ENCODE assay signal across 12 cellular contexts in the genomic region with DNA sequence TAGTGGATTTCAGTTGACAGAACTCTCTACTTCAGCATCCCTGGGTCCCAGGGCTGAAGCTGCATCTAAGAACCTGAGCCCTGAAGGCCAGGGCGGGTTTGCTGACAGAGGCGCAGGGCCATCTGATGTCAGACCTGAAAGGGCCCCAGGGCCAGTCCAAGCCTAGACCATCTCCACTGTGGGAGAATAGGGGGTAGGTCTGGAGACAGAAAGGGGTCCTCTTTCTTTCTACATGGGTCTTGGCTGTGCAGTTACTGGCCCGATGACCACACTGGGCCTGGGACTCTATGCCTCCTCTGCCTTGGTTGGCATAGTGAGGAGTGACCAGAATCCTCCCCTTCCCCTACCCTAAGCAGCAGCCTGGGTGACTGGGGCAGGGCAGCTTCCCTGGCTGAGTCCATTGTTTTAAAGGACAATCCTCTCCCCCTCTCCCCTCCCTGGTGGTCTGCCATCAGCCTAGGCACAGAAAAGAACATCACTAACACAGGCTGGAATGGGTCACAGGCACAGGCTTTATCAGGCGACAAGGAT. TPM values are rescaled to one million over a fixed set of nuclear protein-coding genes. Genes with fewer than 3 reads are reported as not detected.
DNase-seq lines count a peak whose midpoint lies in the region; ATAC-seq and TF ChIP-seq lines count a peak whose summit lies in the region.
"Had no signal": no experiment of that assay in that cellular context is flagged by ENCODE, and none has a peak within 500 bp of the region (broad histone marks: within the 10 kb centered on the region; RNA-seq: fewer than 3 reads in every experiment).

No MANE protein-coding gene starts in this region.

- peak overlapping the region; percentile 15 for H3K18ac ChIP-seq in neuronal stem cell (ENCODE audit: low read length)

- no peak overlapping the region for H3K9ac ChIP-seq in neuronal stem cell (ENCODE audit: low read depth, low read length, poor library complexity)

- TF ChIP-seq POLR2A in heart left ventricle (IDR thresholded peaks at IDR 0.05) = no peak
- TF ChIP-seq POLR2A in thyroid gland (IDR thresholded peaks at IDR 0.05) = no peak

- no peak overlapping the region for H4K91ac ChIP-seq in neuronal stem cell (ENCODE audit: low read depth, low read length, poor library complexity)

- H3K4me1 Mint-ChIP-seq in activated CD4-positive, alpha-beta T cell treated with anti-CD3 and anti-CD28 coated beads, Interleukin-2, amount 10 ng/mL, durations not matched to agents 7 days and 5 days = no peaks in the 10 kb centered on the region
- H3K4me1 Mint-ChIP-seq: activated naive CD8-positive, alpha-beta T cell treated with anti-CD3 and anti-CD28 coated beads for 36 hours; CD4-positive, alpha-beta memory T cell had no signal

- no peak for ATAC-seq in heart left ventricle

- CTCF ChIA-PET in activated CD4-positive, alpha-beta T cell treated with anti-CD3 and anti-CD28 coated beads, Interleukin-2, amount 10 ng/mL, durations not matched to agents 7 days and 5 days (lab: Charles Lee) = no interaction called here

- no peaks in the 10 kb centered on the region for H3K9me3 Mint-ChIP-seq in activated CD4-positive, alpha-beta T cell treated with anti-CD3 and anti-CD28 coated beads, Interleukin-2, amount 10 ng/mL, durations not matched to agents 7 days and 5 days
- H3K9me3 Mint-ChIP-seq: activated naive CD8-positive, alpha-beta T cell treated with anti-CD3 and anti-CD28 coated beads for 36 hours; CD4-positive, alpha-beta memory T cell had no signal

- H3K4ac ChIP-seq in neuronal stem cell (ENCODE audit: low read length) = no peak overlapping the region

- DNase-seq in ascending aorta (ENCODE audit: low spot score in 2 of 2) (peak; percentile 7 to 62), heart left ventricle (peak in 2 of 5 donors; percentile 26 to 52), neuronal stem cell (ENCODE audit: low spot score) (no peak), thyroid gland (peak in 1 of 2 donors; percentile 2), NCI-H1694 (lab: John Stamatoyannopoulos, UW) (no peak), midbrain (lab: John Stamatoyannopoulos, UW) (no peak), HT-29 (ENCODE audit: low spot score) (no peak)
- DNase-seq in activated CD4-positive, alpha-beta T cell treated with anti-CD3 and anti-CD28 coated beads, Interleukin-2, amount 10 ng/mL, durations not matched to agents 7 days and 5 days = no peak
- DNase-seq: activated naive CD8-positive, alpha-beta T cell treated with anti-CD3 and anti-CD28 coated beads for 36 hours; CD4-positive, alpha-beta memory T cell; stimulated activated CD4-positive, alpha-beta T cell treated with anti-CD3 and anti-CD28 coated beads, Interleukin-15, amount 100 ng/mL, for 24 hours had no signal

- peak overlapping the region; percentile 97 to 98 for H3K27ac ChIP-seq in ascending aorta
- H3K27ac ChIP-seq in heart left ventricle = peak overlapping the region; percentile 86 to 99 (median 95)
- no peak overlapping the region for H3K27ac ChIP-seq in neuronal stem cell (replicated peaks; ENCODE audit: low read length)
- peak overlapping the region; percentile 95 to 100 (median 99) for H3K27ac ChIP-seq in thyroid gland
- H3K27ac ChIP-seq: HL-60 had no signal

- H3K4me2 ChIP-seq in neuronal stem cell (ENCODE audit: insufficient read depth, low read length, poor library complexity, severe bottlenecking) = no peak overlapping the region

- peak overlapping the region; percentile 5 for H2AK5ac ChIP-seq in neuronal stem cell (ENCODE audit: low read depth, low read length)

- intact Hi-C loops in ascending aorta (cut with DNase I) = no loop called here
- intact Hi-C loops in heart left ventricle (cut with DNase I) = loop anchor here in 8 of 10 donors (2.0 to 10.0 kb wide), 5 partner anchors 18 to 169 kb away; partner anchors contain the start of gene RHOB (in 7 of the 8)
- intact Hi-C loops in thyroid gland (cut with DNase I) = no loop called here

- H4K8ac ChIP-seq in neuronal stem cell (ENCODE audit: low read depth, low read length) = no peak overlapping the region

- H3K27me3 Mint-ChIP-seq in activated CD4-positive, alpha-beta T cell treated with anti-CD3 and anti-CD28 coated beads, Interleukin-2, amount 10 ng/mL, durations not matched to agents 7 days and 5 days = no peaks in the 10 kb centered on the region
- H3K27me3 Mint-ChIP-seq: activated naive CD8-positive, alpha-beta T cell treated with anti-CD3 and anti-CD28 coated beads for 36 hours; CD4-positive, alpha-beta memory T cell had no signal

- H3K4me3 Mint-ChIP-seq in activated CD4-positive, alpha-beta T cell treated with anti-CD3 and anti-CD28 coated beads, Interleukin-2, amount 10 ng/mL, durations not matched to agents 7 days and 5 days = no peak overlapping the region
- H3K4me3 Mint-ChIP-seq: activated naive CD8-positive, alpha-beta T cell treated with anti-CD3 and anti-CD28 coated beads for 36 hours; CD4-positive, alpha-beta memory T cell had no signal

- no peak overlapping the region for H2BK5ac ChIP-seq in neuronal stem cell (ENCODE audit: low read length)

- H3K4me3 ChIP-seq in ascending aorta = no peak overlapping the region
- no peak overlapping the region for H3K4me3 ChIP-seq in heart left ventricle
- no peak overlapping the region for H3K4me3 ChIP-seq in neuronal stem cell (ENCODE audit: low read length in 2 of 2)
- no peak overlapping the region for H3K4me3 ChIP-seq in thyroid gland (replicated peaks in 1 of 3)

- H3K4me1 ChIP-seq in ascending aorta (peaks cover 57 to 62% of the 10 kb centered on the region in 2 donors), heart left ventricle (peaks cover 52 to 100% (median 91%) of the 10 kb centered on the region in 12 donors), neuronal stem cell (ENCODE audit: control insufficient read depth in 2 of 2, insufficient read depth in 1 of 2, low read depth in 1 of 2, low read length in 2 of 2) (peaks cover 20 to 31% of the 10 kb centered on the region in 2 donors), thyroid gland (peaks cover 60 to 91% of the 10 kb centered on the region in 2 donors)

- H3K36me3 Mint-ChIP-seq in activated CD4-positive, alpha-beta T cell treated with anti-CD3 and anti-CD28 coated beads, Interleukin-2, amount 10 ng/mL, durations not matched to agents 7 days and 5 days (ENCODE audit: low read depth) = no peaks in the 10 kb centered on the region

- no peak overlapping the region for H3K23ac ChIP-seq in neuronal stem cell (ENCODE audit: low read depth, low read length, poor library complexity)

- H3K79me1 ChIP-seq in neuronal stem cell (ENCODE audit: low read depth, low read length) = no peaks in the 10 kb centered on the region

- H2BK120ac ChIP-seq in neuronal stem cell (ENCODE audit: low read depth, low read length) = no peak overlapping the region

- WGBS in heart left ventricle, 4 donors = 71 to 86% (median 81%) methylated on average over 4 of the region's 4 CpGs
- WGBS in neuronal stem cell (ENCODE audit: extremely low coverage in 2 of 2, insufficient read length in 2 of 2, insufficient replicate concordance in 1 of 2), 2 donors = no CpG with 5 or more reads among the region's 4 CpGs
- WGBS in thyroid gland, 2 donors = 88 to 93% methylated on average over 4 of the region's 4 CpGs

- H3K9me3 ChIP-seq in ascending aorta (no peaks in the 10 kb centered on the region), heart left ventricle (no peaks in the 10 kb centered on the region), neuronal stem cell (replicated peaks in 1 of 2; ENCODE audit: control insufficient read depth in 2 of 2, insufficient read depth in 1 of 2, low read depth in 1 of 2, low read length in 2 of 2) (no peaks in the 10 kb centered on the region), thyroid gland (no peaks in the 10 kb centered on the region)

- TF ChIP-seq CTCF in ascending aorta (IDR thresholded peaks at IDR 0.05) (no peak), heart left ventricle (IDR thresholded peaks at IDR 0.05) (no peak), thyroid gland (IDR thresholded peaks at IDR 0.05) (no peak)

- H2BK15ac ChIP-seq in neuronal stem cell (ENCODE audit: low read length) = no peak overlapping the region

- no peak overlapping the region for H3K27ac Mint-ChIP-seq in activated CD4-positive, alpha-beta T cell treated with anti-CD3 and anti-CD28 coated beads, Interleukin-2, amount 10 ng/mL, durations not matched to agents 7 days and 5 days
- H3K27ac Mint-ChIP-seq: activated naive CD8-positive, alpha-beta T cell treated with anti-CD3 and anti-CD28 coated beads for 36 hours; CD4-positive, alpha-beta memory T cell had no signal

- no peak overlapping the region for H2BK12ac ChIP-seq in neuronal stem cell (ENCODE audit: low read length)

- H3K27me3 ChIP-seq in ascending aorta (no peaks in the 10 kb centered on the region), heart left ventricle (no peaks in the 10 kb centered on the region), neuronal stem cell (ENCODE audit: control insufficient read depth in 3 of 3, insufficient read depth in 3 of 3, low read depth in 1 of 3, low read length in 3 of 3) (no peaks in the 10 kb centered on the region), thyroid gland (no peaks in the 10 kb centered on the region)

- POLR2A ChIA-PET in activated CD4-positive, alpha-beta T cell treated with anti-CD3 and anti-CD28 coated beads, Interleukin-2, amount 10 ng/mL, durations not matched to agents 7 days and 5 days (lab: Charles Lee) = no interaction called here

- peaks cover 8 to 16% of the 10 kb centered on the region in 2 donors for H3K36me3 ChIP-seq in ascending aorta
- peaks cover 0 to 15% (median 8%) of the 10 kb centered on the region in 9 donors for H3K36me3 ChIP-seq in heart left ventricle
- peaks cover 0 to 5% of the 10 kb centered on the region in 2 donors for H3K36me3 ChIP-seq in neuronal stem cell (replicated peaks in 1 of 2; ENCODE audit: control insufficient read depth in 2 of 2, insufficient read depth in 2 of 2, low read length in 2 of 2)
- peaks cover 0 to 1% of the 10 kb centered on the region in 2 donors for H3K36me3 ChIP-seq in thyroid gland

- H2AFZ ChIP-seq in neuronal stem cell (ENCODE audit: low read length) = no peak overlapping the region

- H3K14ac ChIP-seq in neuronal stem cell (ENCODE audit: low read length) = no peak overlapping the region

RNA-seq across cellular contexts. Expression of gene HS1BP3, which starts 34.5 kb away (rescaled TPM):
- 40.0 TPM for total RNA-seq in ascending aorta
- 10 to 100 TPM; 12.7 to 23.7 (median 17.9) TPM for total RNA-seq in heart left ventricle
- polyA plus RNA-seq in heart left ventricle = 10 to 100 TPM; 21.0 to 23.7 TPM
- 13.1 TPM for polyA plus RNA-seq in neuronal stem cell (2013, experiment 1 of 2)
- 12.9 TPM for polyA plus RNA-seq in neuronal stem cell (2013, experiment 2 of 2)
- total RNA-seq in thyroid gland = 10 to 100 TPM; 30.8 to 42.7 (median 41.7) TPM
- 10 to 100 TPM; 14.1 to 14.4 TPM for total RNA-seq in activated CD4-positive, alpha-beta T cell treated with anti-CD3 and anti-CD28 coated beads, Interleukin-2, amount 10 ng/mL, durations not matched to agents 7 days and 5 days
- 22.6 and 23.0 TPM in 2 replicates for total RNA-seq in HT-29 (2014; rRNA removed; shearing (Covaris generic))

RNA-seq across cellular contexts. Expression of gene GDF7, which starts 50.5 kb away (rescaled TPM):
- total RNA-seq in ascending aorta = 11.6 TPM
- total RNA-seq in heart left ventricle = 1 to 10 TPM in 2 of 9 donors, under 1 TPM in 7; 0.14 to 1.6 (median 0.56) TPM
- polyA plus RNA-seq in heart left ventricle = under 1 TPM; 0.22 to 0.30 TPM
- polyA plus RNA-seq in neuronal stem cell (2013, experiment 1 of 2) = 0.04 TPM
- 0.06 TPM for polyA plus RNA-seq in neuronal stem cell (2013, experiment 2 of 2)
- total RNA-seq in thyroid gland = under 1 TPM; under 0.01 to 0.42 (median 0.13) TPM
- total RNA-seq in activated CD4-positive, alpha-beta T cell treated with anti-CD3 and anti-CD28 coated beads, Interleukin-2, amount 10 ng/mL, durations not matched to agents 7 days and 5 days = not detected
- total RNA-seq in HT-29 (2014; rRNA removed; shearing (Covaris generic)) = under 0.01 TPM in 1 of 2 replicates, not detected in the other
- total RNA-seq: activated naive CD8-positive, alpha-beta T cell treated with anti-CD3 and anti-CD28 coated beads for 36 hours had no signal

Comparison
In these comparisons a context has a peak if more than half of its experiments do, and no peak if none do; other contexts are left out.
1. DNase-seq: peak in ascending aorta (2 of 2); none in neuronal stem cell (single experiment), NCI-H1694 (single experiment), midbrain (single experiment), activated CD4-positive, alpha-beta T cell treated with anti-CD3 and anti-CD28 coated beads, Interleukin-2, amount 10 ng/mL, durations not matched to agents 7 days and 5 days (single experiment) and HT-29 (single experiment).
2. intact Hi-C loops: an anchor here in heart left ventricle (2.0 to 10.0 kb wide); none called in ascending aorta and thyroid gland.